ENCODE assay signal across 8 cellular contexts in the genomic region with DNA sequence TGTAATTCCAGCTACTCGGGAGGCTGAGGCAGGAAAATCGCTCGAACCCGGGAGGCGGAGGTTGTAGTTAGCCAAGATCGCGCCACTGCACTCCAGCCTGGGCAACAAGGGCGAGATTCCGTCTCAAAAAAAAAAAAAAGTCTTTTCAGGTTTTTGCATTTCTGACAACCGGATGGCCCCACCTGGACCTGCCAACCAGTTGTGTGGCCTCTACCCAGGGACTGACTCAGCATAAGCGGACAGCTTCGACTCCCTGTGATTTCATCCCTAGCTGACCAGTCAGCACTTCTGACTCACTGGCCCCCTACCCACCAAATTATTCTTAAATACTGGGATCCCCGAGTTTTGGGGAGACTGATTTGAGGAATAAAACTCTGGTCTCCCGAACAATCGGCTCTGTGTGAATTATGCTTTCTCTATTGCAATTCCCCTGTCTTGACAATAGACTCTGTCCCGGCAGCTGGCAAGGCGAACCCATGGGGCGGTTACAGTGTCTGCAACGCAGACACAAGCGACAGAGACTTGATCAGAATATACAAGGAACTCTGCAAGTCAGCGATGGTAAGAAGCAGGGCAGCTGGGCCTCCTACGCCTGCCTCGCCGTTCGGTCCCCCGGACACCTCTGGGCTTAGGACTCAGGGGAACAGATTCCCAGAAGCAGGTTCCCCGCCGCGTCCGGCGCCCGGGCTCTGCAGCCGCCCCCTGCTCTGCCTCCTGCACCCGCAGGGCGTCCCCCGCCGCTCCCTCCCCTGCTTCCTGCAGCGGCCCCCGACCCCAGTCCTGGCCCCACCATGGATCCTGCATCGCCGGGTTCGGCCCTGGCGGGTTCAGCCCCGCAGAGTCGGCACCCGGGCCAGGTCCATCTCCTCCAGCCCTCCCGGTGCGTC. TPM values are rescaled to one million over a fixed set of nuclear protein-coding genes. Genes with fewer than 3 reads are reported as not detected.
DNase-seq lines count a peak whose midpoint lies in the region; ATAC-seq and TF ChIP-seq lines count a peak whose summit lies in the region.

No MANE protein-coding gene starts in this region.

- no peak overlapping the region for H2BK12ac ChIP-seq in mesenchymal stem cell (ENCODE audit: low read length in 2 of 2)

- H2AFZ ChIP-seq in mesenchymal stem cell (ENCODE audit: low read depth, low read length), result peak overlapping the region; percentile 93

- H3K4me1 ChIP-seq in SJCRH30, result peaks cover 6% of the 10 kb centered on the region; the same call in 1 of the 2 replicates
- peaks cover 13% of the 10 kb centered on the region for H3K4me1 ChIP-seq in mesenchymal stem cell (ENCODE audit: control insufficient read depth, insufficient read depth, low read depth, low read length)
- H3K4me1 ChIP-seq in thoracic aorta (ENCODE audit: control insufficient read depth in 1 of 2, low read depth in 2 of 2), result peaks cover 19 to 32% of the 10 kb centered on the region in 2 donors

- H3K27me3 ChIP-seq in SJCRH30, result no peaks in the 10 kb centered on the region
- H3K27me3 ChIP-seq in mesenchymal stem cell (ENCODE audit: control insufficient read depth in 1 of 2, insufficient read depth in 1 of 2, low read length in 2 of 2), result no peaks in the 10 kb centered on the region
- H3K27me3 ChIP-seq in thoracic aorta (replicated peaks; ENCODE audit: insufficient read depth), result no peaks in the 10 kb centered on the region

- peak overlapping the region; percentile 92 for H4K8ac ChIP-seq in mesenchymal stem cell (ENCODE audit: low read length)

- H2AK5ac ChIP-seq in mesenchymal stem cell (ENCODE audit: low read length, severe bottlenecking), result no peak overlapping the region

- TF ChIP-seq CTCF in thoracic aorta (IDR thresholded peaks at IDR 0.05), result no peak

- H3K4me2 ChIP-seq in mesenchymal stem cell (ENCODE audit: low read length, poor library complexity, severe bottlenecking), result peak overlapping the region; percentile 99

- H3K9ac ChIP-seq in mesenchymal stem cell (ENCODE audit: low read length), result peak overlapping the region; percentile 47

- peak overlapping the region; percentile 61 for H2BK120ac ChIP-seq in mesenchymal stem cell (ENCODE audit: low read depth, low read length)

- intact Hi-C loops in Right ventricle myocardium inferior (cut with DNase I) (no loop called here), cardiac septum (cut with DNase I) (loop anchor here (1.0 kb wide), 1 partner anchor 51 kb away; the partner anchor contains the start of genes DEAF1 and TMEM80)

- no peaks in the 10 kb centered on the region for H3K79me1 ChIP-seq in mesenchymal stem cell (replicated peaks; ENCODE audit: low read length, poor library complexity, severe bottlenecking)

- H3K4ac ChIP-seq in mesenchymal stem cell (ENCODE audit: low read depth in 1 of 2, low read length in 2 of 2), result peak overlapping the region in 1 of 2 experiments; percentile 37

- 28% methylated on average over 44 of the region's 48 CpGs for WGBS in mesenchymal stem cell

- no peak for DNase-seq in Right ventricle myocardium inferior (ENCODE audit: missing footprints)
- no peak for DNase-seq in cardiac septum (ENCODE audit: low spot score)
- peak in 1 of 2 experiments; percentile 53 for DNase-seq in SJCRH30
- peak; percentile 22 for DNase-seq in dermis blood vessel endothelial cell
- peak; percentile 36 for DNase-seq in mesenchymal stem cell
- no peak for DNase-seq in thoracic aorta (ENCODE audit: low spot score)
- no peak for DNase-seq in islet precursor cell

- H3K4me3 ChIP-seq in SJCRH30, result peak overlapping the region; percentile 98
- H3K4me3 ChIP-seq in mesenchymal stem cell (ENCODE audit: insufficient read depth in 1 of 2, low read depth in 1 of 2, low read length in 2 of 2), result peak overlapping the region; percentile 88 to 98
- peak overlapping the region; percentile 90 for H3K4me3 ChIP-seq in thoracic aorta

- peak overlapping the region; percentile 75 for H4K91ac ChIP-seq in mesenchymal stem cell (ENCODE audit: low read length)

- H3K14ac ChIP-seq in mesenchymal stem cell (ENCODE audit: low read length in 2 of 2), result peak overlapping the region in 1 of 2 experiments; percentile 73

- peak overlapping the region; percentile 24 for H2BK5ac ChIP-seq in mesenchymal stem cell (ENCODE audit: low read depth, low read length, poor library complexity, severe bottlenecking)

- H3K36me3 ChIP-seq in SJCRH30 (no peaks in the 10 kb centered on the region), mesenchymal stem cell (ENCODE audit: control insufficient read depth in 1 of 2, insufficient read depth in 2 of 2, low read depth in 1 of 2, low read length in 2 of 2) (no peaks in the 10 kb centered on the region), thoracic aorta (no peaks in the 10 kb centered on the region)

- ATAC-seq in Right ventricle myocardium inferior, result peak; percentile 27
- peak; percentile 26 for ATAC-seq in HG03095 (IDR thresholded peaks at IDR 0.05; ENCODE audit: unreplicated experiment)
- peak; percentile 16 for ATAC-seq in thoracic aorta (ENCODE audit: insufficient number of reproducible peaks, low FRiP score, low read depth)

- no peak overlapping the region for H2BK15ac ChIP-seq in mesenchymal stem cell (ENCODE audit: low read depth, poor library complexity, severe bottlenecking)

- H3K23ac ChIP-seq in mesenchymal stem cell (ENCODE audit: low read length in 2 of 2), result peak overlapping the region in 1 of 2 experiments; percentile 77

- H3K18ac ChIP-seq in mesenchymal stem cell (ENCODE audit: low read depth in 1 of 2, low read length in 2 of 2), result peak overlapping the region; percentile 33 to 93

- H3K27ac ChIP-seq in SJCRH30 (no peak overlapping the region), mesenchymal stem cell (ENCODE audit: low read length, poor library complexity, severe bottlenecking) (peak overlapping the region; percentile 1), thoracic aorta (peak overlapping the region; percentile 86 to 93)

- no peaks in the 10 kb centered on the region for H3K9me3 ChIP-seq in SJCRH30 (replicated peaks)
- no peaks in the 10 kb centered on the region for H3K9me3 ChIP-seq in mesenchymal stem cell (ENCODE audit: control insufficient read depth, low read length)
- H3K9me3 ChIP-seq in thoracic aorta, result no peaks in the 10 kb centered on the region

RNA-seq across cellular contexts. Expression of gene TALDO1, which starts 0.7 kb away (rescaled TPM):
- 102 TPM for total RNA-seq in Right ventricle myocardium inferior
- 92.4 TPM for total RNA-seq in cardiac septum
- 107 and 108 TPM in 2 replicates for total RNA-seq in SJCRH30 (2014; rRNA removed; shearing (Covaris generic))
- 115 and 149 TPM in 2 replicates for total RNA-seq in dermis blood vessel endothelial cell
- polyA plus RNA-seq in mesenchymal stem cell (2013, experiment 1 of 2), result 215 TPM
- 211 TPM for polyA plus RNA-seq in mesenchymal stem cell (2013, experiment 2 of 2)
- 100 to 1,000 TPM; 132 to 232 TPM for total RNA-seq in thoracic aorta

RNA-seq across cellular contexts. Expression of gene GATD1, which starts 30.8 kb away (rescaled TPM):
- 18.3 TPM for total RNA-seq in Right ventricle myocardium inferior
- 38.7 TPM for total RNA-seq in cardiac septum
- 28.9 and 39.9 TPM in 2 replicates for total RNA-seq in SJCRH30 (2014; rRNA removed; shearing (Covaris generic))
- 19.6 and 23.4 TPM in 2 replicates for total RNA-seq in dermis blood vessel endothelial cell
- 50.4 TPM for polyA plus RNA-seq in mesenchymal stem cell (2013, experiment 1 of 2)
- 43.7 TPM for polyA plus RNA-seq in mesenchymal stem cell (2013, experiment 2 of 2)
- 10 to 100 TPM; 32.5 to 48.7 TPM for total RNA-seq in thoracic aorta

RNA-seq across cellular contexts. Expression of gene EPS8L2, which starts 40.5 kb away (rescaled TPM):
- 7.7 TPM for total RNA-seq in Right ventricle myocardium inferior
- total RNA-seq in cardiac septum, result 2.3 TPM
- 12.7 and 18.5 TPM in 2 replicates for total RNA-seq in SJCRH30 (2014; rRNA removed; shearing (Covaris generic))
- 2.7 and 3.1 TPM in 2 replicates for total RNA-seq in dermis blood vessel endothelial cell
- 16.2 TPM for polyA plus RNA-seq in mesenchymal stem cell (2013, experiment 1 of 2)
- polyA plus RNA-seq in mesenchymal stem cell (2013, experiment 2 of 2), result 17.4 TPM
- 10 to 100 TPM; 39.6 to 75.9 TPM for total RNA-seq in thoracic aorta

RNA-seq across cellular contexts. Expression of gene CEND1, which starts 43.4 kb away (rescaled TPM):
- not detected for total RNA-seq in Right ventricle myocardium inferior
- 0.65 TPM for total RNA-seq in cardiac septum
- 1.5 TPM in 2 replicates for total RNA-seq in SJCRH30 (2014; rRNA removed; shearing (Covaris generic))
- total RNA-seq in dermis blood vessel endothelial cell, result 0.14 and 0.17 TPM in 2 replicates
- 0.03 TPM for polyA plus RNA-seq in mesenchymal stem cell (2013, experiment 1 of 2)
- polyA plus RNA-seq in mesenchymal stem cell (2013, experiment 2 of 2), result 0.11 TPM
- not detected for total RNA-seq in thoracic aorta

RNA-seq across cellular contexts. Expression of gene TMEM80, which starts 50.9 kb away (rescaled TPM):
- total RNA-seq in Right ventricle myocardium inferior, result 9.9 TPM
- 15.5 TPM for total RNA-seq in cardiac septum
- 10.7 and 17.7 TPM in 2 replicates for total RNA-seq in SJCRH30 (2014; rRNA removed; shearing (Covaris generic))
- 10.7 and 12.4 TPM in 2 replicates for total RNA-seq in dermis blood vessel endothelial cell
- 13.4 TPM for polyA plus RNA-seq in mesenchymal stem cell (2013, experiment 1 of 2)
- 15.6 TPM for polyA plus RNA-seq in mesenchymal stem cell (2013, experiment 2 of 2)
- total RNA-seq in thoracic aorta, result 10 to 100 TPM; 22.4 to 22.5 TPM

Comparison
In these comparisons a context has a peak if more than half of its experiments do, and no peak if none do; other contexts are left out.
1. DNase-seq: peak in dermis blood vessel endothelial cell (single experiment) and mesenchymal stem cell (single experiment); none in Right ventricle myocardium inferior (single experiment), cardiac septum (single experiment), thoracic aorta (single experiment) and islet precursor cell (single experiment).
2. Peak in every context shown above with its lines, with median percentiles within 50 percentile points of each other: ATAC-seq and H3K4me3 ChIP-seq.